Comparison of ENCODE assay signal across 1 cellular context in genomic region chr9:136949239-136949816, GRCh38.
TF ChIP-seq lines count a peak whose summit lies in the region.

No MANE protein-coding gene starts in this region.

TF ChIP-seq in WTC11, 78 proteins besides CTCF, POLR2A, EP300 and RAD21 (continued from another document):
- no peak for TF ChIP-seq AR (CRISPR knock-in tag; IDR thresholded peaks at IDR 0.05)
- no peak for TF ChIP-seq ZNF281 (CRISPR knock-in tag; IDR thresholded peaks at IDR 0.05)
- no peak for TF ChIP-seq MXD4 (CRISPR knock-in tag; IDR thresholded peaks at IDR 0.05; ENCODE audit: borderline replicate concordance)
- TF ChIP-seq KAT7 (CRISPR knock-in tag; IDR thresholded peaks at IDR 0.05; ENCODE audit: borderline replicate concordance), result no peak
- no peak for TF ChIP-seq ESRRA (CRISPR knock-in tag; IDR thresholded peaks at IDR 0.05; ENCODE audit: borderline replicate concordance)
- TF ChIP-seq PREB (CRISPR knock-in tag; IDR thresholded peaks at IDR 0.05; ENCODE audit: borderline replicate concordance), result no peak
